ENCODE assay signal across 3 cellular contexts in the genomic region with DNA sequence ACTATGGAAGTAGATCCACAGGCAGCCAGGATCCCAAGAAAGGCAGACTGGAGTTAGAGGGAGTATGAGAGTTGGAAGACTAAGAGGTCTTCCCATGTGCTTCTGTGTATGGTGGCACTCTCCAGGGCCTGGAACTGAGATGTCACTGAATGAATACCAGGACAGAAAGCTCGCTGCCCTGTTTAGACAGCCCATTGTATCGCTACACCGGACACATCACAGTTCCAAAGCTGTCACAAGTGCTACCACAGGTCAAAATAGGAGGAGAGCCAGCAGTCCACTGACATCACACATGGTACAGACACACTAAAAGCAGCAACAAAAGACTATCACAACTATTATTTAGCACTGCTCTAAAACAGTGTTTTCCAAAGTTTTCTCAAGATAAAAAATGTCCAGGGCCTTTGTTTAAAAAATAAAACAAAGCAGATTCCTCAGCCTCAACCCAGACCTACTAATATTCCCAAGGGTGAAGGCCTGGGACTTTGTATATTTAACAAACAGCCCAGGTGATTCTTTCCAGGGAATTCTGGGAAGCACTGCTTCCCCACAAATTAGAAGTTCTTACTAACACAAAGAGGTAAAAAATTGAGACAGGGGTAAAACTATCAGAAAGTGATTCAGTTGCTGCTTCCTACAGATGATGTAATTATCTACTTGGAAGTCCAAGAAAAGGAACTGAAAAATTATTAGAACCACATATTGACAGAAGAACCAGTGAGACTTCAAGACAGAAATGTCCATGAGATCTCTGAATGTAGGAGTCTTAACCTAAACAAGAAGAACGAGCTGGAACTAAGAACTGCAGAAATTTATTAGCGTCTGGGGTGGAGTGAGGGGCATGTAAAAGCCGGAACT.
TF ChIP-seq lines count a peak whose summit lies in the region.

No MANE protein-coding gene starts in this region.

TF ChIP-seq in SK-N-SH, 30 proteins besides CTCF, POLR2A, EP300 and RAD21 (continued from another document and continues in another):
- TF ChIP-seq ZBTB33 (IDR thresholded peaks at IDR 0.05; ENCODE audit: borderline replicate concordance, low read depth): no peak
- no peak for TF ChIP-seq USF2 (IDR thresholded peaks at IDR 0.05; ENCODE audit: borderline replicate concordance, low read depth, low read length)
- TF ChIP-seq NRF1 (IDR thresholded peaks at IDR 0.05; ENCODE audit: low read depth, low read length): no peak
- TF ChIP-seq, protein P1, sequence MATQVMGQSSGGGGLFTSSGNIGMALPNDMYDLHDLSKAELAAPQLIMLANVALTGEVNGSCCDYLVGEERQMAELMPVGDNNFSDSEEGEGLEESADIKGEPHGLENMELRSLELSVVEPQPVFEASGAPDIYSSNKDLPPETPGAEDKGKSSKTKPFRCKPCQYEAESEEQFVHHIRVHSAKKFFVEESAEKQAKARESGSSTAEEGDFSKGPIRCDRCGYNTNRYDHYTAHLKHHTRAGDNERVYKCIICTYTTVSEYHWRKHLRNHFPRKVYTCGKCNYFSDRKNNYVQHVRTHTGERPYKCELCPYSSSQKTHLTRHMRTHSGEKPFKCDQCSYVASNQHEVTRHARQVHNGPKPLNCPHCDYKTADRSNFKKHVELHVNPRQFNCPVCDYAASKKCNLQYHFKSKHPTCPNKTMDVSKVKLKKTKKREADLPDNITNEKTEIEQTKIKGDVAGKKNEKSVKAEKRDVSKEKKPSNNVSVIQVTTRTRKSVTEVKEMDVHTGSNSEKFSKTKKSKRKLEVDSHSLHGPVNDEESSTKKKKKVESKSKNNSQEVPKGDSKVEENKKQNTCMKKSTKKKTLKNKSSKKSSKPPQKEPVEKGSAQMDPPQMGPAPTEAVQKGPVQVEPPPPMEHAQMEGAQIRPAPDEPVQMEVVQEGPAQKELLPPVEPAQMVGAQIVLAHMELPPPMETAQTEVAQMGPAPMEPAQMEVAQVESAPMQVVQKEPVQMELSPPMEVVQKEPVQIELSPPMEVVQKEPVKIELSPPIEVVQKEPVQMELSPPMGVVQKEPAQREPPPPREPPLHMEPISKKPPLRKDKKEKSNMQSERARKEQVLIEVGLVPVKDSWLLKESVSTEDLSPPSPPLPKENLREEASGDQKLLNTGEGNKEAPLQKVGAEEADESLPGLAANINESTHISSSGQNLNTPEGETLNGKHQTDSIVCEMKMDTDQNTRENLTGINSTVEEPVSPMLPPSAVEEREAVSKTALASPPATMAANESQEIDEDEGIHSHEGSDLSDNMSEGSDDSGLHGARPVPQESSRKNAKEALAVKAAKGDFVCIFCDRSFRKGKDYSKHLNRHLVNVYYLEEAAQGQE (IDR thresholded peaks at IDR 0.05; ENCODE audit: low read depth, low read length): no peak
- no peak for TF ChIP-seq GABPA (IDR thresholded peaks at IDR 0.05; ENCODE audit: low read depth)
- no peak for TF ChIP-seq SIN3A (IDR thresholded peaks at IDR 0.05; ENCODE audit: borderline replicate concordance, low read depth, low read length)
- no peak for TF ChIP-seq TCF12 (IDR thresholded peaks at IDR 0.05)
- no peak for TF ChIP-seq SMC3 (IDR thresholded peaks at IDR 0.05; ENCODE audit: low read depth, low read length)

TF ChIP-seq in SK-N-SH treated with all-trans-retinoic acid at 6 μM for 48 hours, 23 proteins besides CTCF, POLR2A, EP300 and RAD21 (continued from another document):
- TF ChIP-seq, protein P2, sequence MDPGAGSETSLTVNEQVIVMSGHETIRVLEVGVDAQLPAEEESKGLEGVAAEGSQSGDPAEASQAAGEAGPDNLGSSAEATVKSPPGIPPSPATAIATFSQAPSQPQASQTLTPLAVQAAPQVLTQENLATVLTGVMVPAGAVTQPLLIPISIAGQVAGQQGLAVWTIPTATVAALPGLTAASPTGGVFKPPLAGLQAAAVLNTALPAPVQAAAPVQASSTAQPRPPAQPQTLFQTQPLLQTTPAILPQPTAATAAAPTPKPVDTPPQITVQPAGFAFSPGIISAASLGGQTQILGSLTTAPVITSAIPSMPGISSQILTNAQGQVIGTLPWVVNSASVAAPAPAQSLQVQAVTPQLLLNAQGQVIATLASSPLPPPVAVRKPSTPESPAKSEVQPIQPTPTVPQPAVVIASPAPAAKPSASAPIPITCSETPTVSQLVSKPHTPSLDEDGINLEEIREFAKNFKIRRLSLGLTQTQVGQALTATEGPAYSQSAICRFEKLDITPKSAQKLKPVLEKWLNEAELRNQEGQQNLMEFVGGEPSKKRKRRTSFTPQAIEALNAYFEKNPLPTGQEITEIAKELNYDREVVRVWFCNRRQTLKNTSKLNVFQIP (CRISPR knock-in tag; IDR thresholded peaks at IDR 0.05; ENCODE audit: borderline replicate concordance, low read depth): no peak
- TF ChIP-seq BACH2 (CRISPR knock-in tag; IDR thresholded peaks at IDR 0.05; ENCODE audit: borderline replicate concordance) (no peak), ISL1 (CRISPR knock-in tag; IDR thresholded peaks at IDR 0.05) (no peak), ESRRG (CRISPR knock-in tag; IDR thresholded peaks at IDR 0.05) (no peak), CSDC2 (CRISPR knock-in tag; IDR thresholded peaks at IDR 0.05) (no peak), RARB (CRISPR knock-in tag; IDR thresholded peaks at IDR 0.05) (no peak), SNAI2 (CRISPR knock-in tag; IDR thresholded peaks at IDR 0.05) (no peak), TSHZ2 (CRISPR knock-in tag; IDR thresholded peaks at IDR 0.05) (no peak), PPARA (CRISPR knock-in tag; IDR thresholded peaks at IDR 0.05; ENCODE audit: borderline replicate concordance) (no peak), ZC3H10 (CRISPR knock-in tag; IDR thresholded peaks at IDR 0.05) (no peak), ARNTL (CRISPR knock-in tag; IDR thresholded peaks at IDR 0.05; ENCODE audit: borderline replicate concordance, low read depth) (no peak), ZFP30 (CRISPR knock-in tag; IDR thresholded peaks at IDR 0.05) (no peak), ZNF8 (CRISPR knock-in tag; IDR thresholded peaks at IDR 0.05) (no peak)
- TF ChIP-seq, protein P3, sequence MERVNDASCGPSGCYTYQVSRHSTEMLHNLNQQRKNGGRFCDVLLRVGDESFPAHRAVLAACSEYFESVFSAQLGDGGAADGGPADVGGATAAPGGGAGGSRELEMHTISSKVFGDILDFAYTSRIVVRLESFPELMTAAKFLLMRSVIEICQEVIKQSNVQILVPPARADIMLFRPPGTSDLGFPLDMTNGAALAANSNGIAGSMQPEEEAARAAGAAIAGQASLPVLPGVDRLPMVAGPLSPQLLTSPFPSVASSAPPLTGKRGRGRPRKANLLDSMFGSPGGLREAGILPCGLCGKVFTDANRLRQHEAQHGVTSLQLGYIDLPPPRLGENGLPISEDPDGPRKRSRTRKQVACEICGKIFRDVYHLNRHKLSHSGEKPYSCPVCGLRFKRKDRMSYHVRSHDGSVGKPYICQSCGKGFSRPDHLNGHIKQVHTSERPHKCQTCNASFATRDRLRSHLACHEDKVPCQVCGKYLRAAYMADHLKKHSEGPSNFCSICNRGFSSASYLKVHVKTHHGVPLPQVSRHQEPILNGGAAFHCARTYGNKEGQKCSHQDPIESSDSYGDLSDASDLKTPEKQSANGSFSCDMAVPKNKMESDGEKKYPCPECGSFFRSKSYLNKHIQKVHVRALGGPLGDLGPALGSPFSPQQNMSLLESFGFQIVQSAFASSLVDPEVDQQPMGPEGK (CRISPR knock-in tag; IDR thresholded peaks at IDR 0.05; ENCODE audit: borderline replicate concordance): no peak

TF ChIP-seq in GM23338, 12 proteins besides CTCF, POLR2A, EP300 and RAD21 (continued from another document):
- TF ChIP-seq ZNF462 (CRISPR knock-in tag; IDR thresholded peaks at IDR 0.05) (no peak), EZH2phosphoT487 (IDR thresholded peaks at IDR 0.05; ENCODE audit: unreplicated experiment) (no peak)
